In the genomic region with DNA sequence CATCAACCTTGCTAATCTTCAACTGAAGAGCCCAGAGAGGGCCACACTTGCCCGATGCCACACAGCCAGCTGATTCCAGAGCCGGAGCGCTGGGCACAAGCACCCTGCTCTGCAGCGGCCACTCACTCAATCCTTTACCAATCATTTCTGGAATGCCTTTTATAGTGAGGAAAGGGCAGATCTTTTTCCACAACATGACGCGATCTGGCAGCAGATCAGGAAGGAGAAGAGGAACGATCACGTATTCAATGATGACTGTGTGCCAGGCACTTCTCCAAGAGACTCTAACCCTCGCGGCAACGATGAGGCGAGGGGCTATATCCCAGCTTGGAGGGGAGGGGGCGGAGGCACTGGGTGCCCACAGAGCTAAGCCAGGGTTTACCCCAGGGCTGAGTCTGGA, we compare ENCODE assay signal across 19 cellular contexts. TPM values are rescaled to one million over a fixed set of nuclear protein-coding genes. Genes with fewer than 3 reads are reported as not detected.
DNase-seq lines count a peak whose midpoint lies in the region; ATAC-seq, FAIRE-seq and TF ChIP-seq lines count a peak whose summit lies in the region.
"Had no signal": no experiment of that assay in that cellular context is flagged by ENCODE, and none has a peak within 500 bp of the region (broad histone marks: within the 10 kb centered on the region; RNA-seq: fewer than 3 reads in every experiment).

No MANE protein-coding gene starts in this region.

- peaks cover 28% of the 10 kb centered on the region for H3K36me3 Mint-ChIP-seq in stimulated activated effector memory CD8-positive, alpha-beta T cell treated with anti-CD3 and anti-CD28 coated beads, Interleukin-12 subunit alpha, Interleukin-12 subunit beta, amount 100 ng/mL, for 72 hours
- H3K36me3 Mint-ChIP-seq in activated CD4-positive, alpha-beta T cell treated with anti-CD3 and anti-CD28 coated beads, Interleukin-2, amount 10 ng/mL, durations not matched to agents 24 days and 14 days (ENCODE audit: low read depth), result no peaks in the 10 kb centered on the region

- no peak for TF ChIP-seq CTCF in bronchial epithelial cell (IDR thresholded peaks at IDR 0.05; ENCODE audit: insufficient read depth, low read length, severe bottlenecking)

- FAIRE-seq in bronchial epithelial cell (lab: Jason Lieb, UNC), result no peak
- FAIRE-seq: GM12891, GM19239 had no signal

- no peaks in the 10 kb centered on the region for H3K27me3 ChIP-seq in bronchial epithelial cell (ENCODE audit: control insufficient read depth, insufficient read depth, low read length)
- H3K27me3 ChIP-seq: Peyer's patch had no signal

- H3K4me1 Mint-ChIP-seq in stimulated activated effector memory CD8-positive, alpha-beta T cell treated with anti-CD3 and anti-CD28 coated beads, Interleukin-12 subunit alpha, Interleukin-12 subunit beta, amount 100 ng/mL, for 72 hours, result peaks cover 36% of the 10 kb centered on the region
- H3K4me1 Mint-ChIP-seq in activated CD4-positive, alpha-beta T cell treated with anti-CD3 and anti-CD28 coated beads, Interleukin-2, amount 10 ng/mL, durations not matched to agents 24 days and 14 days, result peaks cover 27% of the 10 kb centered on the region

- intact Hi-C loops in activated CD4-positive, alpha-beta T cell treated with anti-CD3 and anti-CD28 coated beads, Interleukin-2, amount 10 ng/mL, durations not matched to agents 24 days and 14 days (cut with micrococcal nuclease), result loop anchor here (5.0 kb wide), 1 partner anchor 91 kb away; no protein-coding TSS in a partner anchor

- no peaks in the 10 kb centered on the region for H3K9me3 Mint-ChIP-seq in stimulated activated effector memory CD8-positive, alpha-beta T cell treated with anti-CD3 and anti-CD28 coated beads, Interleukin-12 subunit alpha, Interleukin-12 subunit beta, amount 100 ng/mL, for 72 hours
- no peaks in the 10 kb centered on the region for H3K9me3 Mint-ChIP-seq in activated CD4-positive, alpha-beta T cell treated with anti-CD3 and anti-CD28 coated beads, Interleukin-2, amount 10 ng/mL, durations not matched to agents 24 days and 14 days

- H3K27ac Mint-ChIP-seq in stimulated activated effector memory CD8-positive, alpha-beta T cell treated with anti-CD3 and anti-CD28 coated beads, Interleukin-12 subunit alpha, Interleukin-12 subunit beta, amount 100 ng/mL, for 72 hours, result peak overlapping the region; percentile 26
- no peak overlapping the region for H3K27ac Mint-ChIP-seq in activated CD4-positive, alpha-beta T cell treated with anti-CD3 and anti-CD28 coated beads, Interleukin-2, amount 10 ng/mL, durations not matched to agents 24 days and 14 days

- H3K4me3 Mint-ChIP-seq in stimulated activated effector memory CD8-positive, alpha-beta T cell treated with anti-CD3 and anti-CD28 coated beads, Interleukin-12 subunit alpha, Interleukin-12 subunit beta, amount 100 ng/mL, for 72 hours, result no peak overlapping the region
- no peak overlapping the region for H3K4me3 Mint-ChIP-seq in activated CD4-positive, alpha-beta T cell treated with anti-CD3 and anti-CD28 coated beads, Interleukin-2, amount 10 ng/mL, durations not matched to agents 24 days and 14 days

- H3K36me3 ChIP-seq in bronchial epithelial cell (ENCODE audit: control insufficient read depth, insufficient read depth, low read length), result no peaks in the 10 kb centered on the region
- H3K36me3 ChIP-seq: Peyer's patch had no signal

- no peak overlapping the region for H3K4me3 ChIP-seq in bronchial epithelial cell (ENCODE audit: low read depth, low read length)
- H3K4me3 ChIP-seq: GM23248, Peyer's patch had no signal

- peak; percentile 27 for DNase-seq in Daoy (ENCODE audit: low read depth)
- DNase-seq in NCI-H2029 (lab: John Stamatoyannopoulos, UW), result peak; percentile 71
- DNase-seq in bronchial epithelial cell (ENCODE audit: low read depth), result peak; percentile 23
- no peak for DNase-seq in stimulated activated effector memory CD8-positive, alpha-beta T cell treated with anti-CD3 and anti-CD28 coated beads, Interleukin-12 subunit alpha, Interleukin-12 subunit beta, amount 100 ng/mL, for 72 hours (ENCODE audit: low spot score in 2 of 2)
- no peak for DNase-seq in activated CD4-positive, alpha-beta T cell treated with anti-CD3 and anti-CD28 coated beads, Interleukin-2, amount 10 ng/mL, durations not matched to agents 24 days and 14 days
- no peak for DNase-seq in NCI-H1092 (lab: John Stamatoyannopoulos, UW)
- DNase-seq: C1 segment of cervical spinal cord, COR-L47, DMS153, GM23248, NCI-H1105, NCI-H1694 treated with DMSO at 0.1 percent for 48 hours, NCI-H510A, NCI-H82, Peyer's patch, SIG-M5 had no signal

- ATAC-seq in stimulated activated effector memory CD8-positive, alpha-beta T cell treated with anti-CD3 and anti-CD28 coated beads, Interleukin-12 subunit alpha, Interleukin-12 subunit beta, amount 100 ng/mL, for 72 hours, result no peak
- ATAC-seq in HG03159 (IDR thresholded peaks at IDR 0.05; ENCODE audit: unreplicated experiment), result no peak

- no peaks in the 10 kb centered on the region for H3K27me3 Mint-ChIP-seq in activated CD4-positive, alpha-beta T cell treated with anti-CD3 and anti-CD28 coated beads, Interleukin-2, amount 10 ng/mL, durations not matched to agents 24 days and 14 days

RNA-seq across cellular contexts. Expression of gene TCF20, which starts 56.3 kb away (rescaled TPM):
- total RNA-seq in Daoy (2014; rRNA removed; shearing (Covaris generic)), result 24.3 and 29.7 TPM in 2 replicates
- total RNA-seq in bronchial epithelial cell, result 36.9 and 40.8 TPM in 2 replicates
- total RNA-seq in activated CD4-positive, alpha-beta T cell treated with anti-CD3 and anti-CD28 coated beads, Interleukin-2, amount 10 ng/mL, durations not matched to agents 24 days and 14 days, result 83.0 and 85.4 TPM in 2 replicates

Comparison
In these comparisons a context has a peak if more than half of its experiments do, and no peak if none do; other contexts are left out.
1. DNase-seq: peak in Daoy (single experiment), NCI-H2029 (single experiment) and bronchial epithelial cell (single experiment); none in stimulated activated effector memory CD8-positive, alpha-beta T cell treated with anti-CD3 and anti-CD28 coated beads, Interleukin-12 subunit alpha, Interleukin-12 subunit beta, amount 100 ng/mL, for 72 hours (0 of 2), activated CD4-positive, alpha-beta T cell treated with anti-CD3 and anti-CD28 coated beads, Interleukin-2, amount 10 ng/mL, durations not matched to agents 24 days and 14 days (single experiment) and NCI-H1092 (single experiment).